In genomic region chr9:72585737-72586136, GRCh38 we compare ENCODE assay signal across 1 cellular context.
TF ChIP-seq lines count a peak whose summit lies in the region.

No MANE protein-coding gene starts in this region.

TF ChIP-seq in SK-N-SH, 30 proteins besides CTCF, POLR2A, EP300 and RAD21 (continued from another document):
- TF ChIP-seq MAX (IDR thresholded peaks at IDR 0.05; ENCODE audit: low read depth) (no peak), POLR2AphosphoS5 (IDR thresholded peaks at IDR 0.05; ENCODE audit: low read depth, low read length) (no peak)
